Comparison of ENCODE assay signal across 8 cellular contexts in genomic region chr14:102314242-102315011, GRCh38. TPM values are rescaled to one million over a fixed set of nuclear protein-coding genes. Genes with fewer than 3 reads are reported as not detected.
DNase-seq lines count a peak whose midpoint lies in the region; ATAC-seq and TF ChIP-seq lines count a peak whose summit lies in the region.

No MANE protein-coding gene starts in this region.

- no peak for TF ChIP-seq POLR2A in Peyer's patch (IDR thresholded peaks at IDR 0.05)

- H3K4me1 Mint-ChIP-seq in IgD-negative memory B cell (peaks cover 30 to 39% (median 33%) of the 10 kb centered on the region in 3 donors), neural crest cell (peaks cover 55% of the 10 kb centered on the region)
- H3K4me1 Mint-ChIP-seq in stimulated activated naive CD8-positive, alpha-beta T cell treated with anti-CD3 and anti-CD28 coated beads, Interleukin-15, amount 100 ng/mL, for 72 hours = peaks cover 50% of the 10 kb centered on the region

- TF ChIP-seq CTCF in Peyer's patch (IDR thresholded peaks at IDR 0.05) = peak; percentile 83 to 97 (median 94)
- peak; percentile 73 for TF ChIP-seq CTCF in foreskin fibroblast (IDR thresholded peaks at IDR 0.05; ENCODE audit: low read depth, low read length)
- peak; percentile 100 for TF ChIP-seq CTCF in neural crest cell (conservative IDR thresholded peaks at IDR 0.05)

- H3K4me3 ChIP-seq in Peyer's patch (peak overlapping the region; percentile 29 to 56 (median 48)), foreskin fibroblast (ENCODE audit: low read depth in 1 of 2, low read length in 2 of 2) (peak overlapping the region; percentile 55 to 62)

- peaks cover 0 to 20% (median 3%) of the 10 kb centered on the region in 4 donors for H3K4me1 ChIP-seq in Peyer's patch

- ATAC-seq in GM21423 (IDR thresholded peaks at IDR 0.05; ENCODE audit: unreplicated experiment) = peak; percentile 51
- ATAC-seq in stimulated activated naive CD8-positive, alpha-beta T cell treated with anti-CD3 and anti-CD28 coated beads, Interleukin-15, amount 100 ng/mL, for 72 hours = peak; percentile 70

- DNase-seq in DMS 273 (lab: John Stamatoyannopoulos, UW; ENCODE audit: unreplicated experiment) = peak; percentile 90
- DNase-seq in Peyer's patch = peak; percentile 83 to 93 (median 90)
- peak; percentile 72 for DNase-seq in activated T-helper 9 cell treated with anti-CD3 and anti-CD28 coated beads, Interleukin-2, amount 50 U/mL, for 16 hours (ENCODE audit: low read depth)
- DNase-seq in foreskin fibroblast = peak; percentile 76 to 93
- peak; percentile 77 for DNase-seq in neural crest cell (ENCODE audit: low read depth, low spot score)
- DNase-seq in stimulated activated naive CD8-positive, alpha-beta T cell treated with anti-CD3 and anti-CD28 coated beads, Interleukin-15, amount 100 ng/mL, for 72 hours = peak; percentile 77 to 81

- peak overlapping the region; percentile 88 to 99 (median 96) for H3K4me3 Mint-ChIP-seq in IgD-negative memory B cell
- H3K4me3 Mint-ChIP-seq in neural crest cell = peak overlapping the region; percentile 87
- H3K4me3 Mint-ChIP-seq in stimulated activated naive CD8-positive, alpha-beta T cell treated with anti-CD3 and anti-CD28 coated beads, Interleukin-15, amount 100 ng/mL, for 72 hours = peak overlapping the region; percentile 82 to 92

- H3K27me3 ChIP-seq in Peyer's patch = no peaks in the 10 kb centered on the region

- H3K9me3 ChIP-seq in Peyer's patch = no peaks in the 10 kb centered on the region

- peak overlapping the region in 1 of 4 donors; percentile 47 for H3K27ac ChIP-seq in Peyer's patch

- H3K9me3 Mint-ChIP-seq in IgD-negative memory B cell (peaks cover 0 to 2% (median 0%) of the 10 kb centered on the region in 3 donors), neural crest cell (no peaks in the 10 kb centered on the region)
- no peaks in the 10 kb centered on the region for H3K9me3 Mint-ChIP-seq in stimulated activated naive CD8-positive, alpha-beta T cell treated with anti-CD3 and anti-CD28 coated beads, Interleukin-15, amount 100 ng/mL, for 72 hours

- no peaks in the 10 kb centered on the region for H3K36me3 ChIP-seq in Peyer's patch

- peaks cover 1% of the 10 kb centered on the region for H3K27me3 Mint-ChIP-seq in IgD-negative memory B cell
- peaks cover 17% of the 10 kb centered on the region for H3K27me3 Mint-ChIP-seq in neural crest cell (ENCODE audit: low read depth)
- H3K27me3 Mint-ChIP-seq in stimulated activated naive CD8-positive, alpha-beta T cell treated with anti-CD3 and anti-CD28 coated beads, Interleukin-15, amount 100 ng/mL, for 72 hours = no peaks in the 10 kb centered on the region

- H3K27ac Mint-ChIP-seq in IgD-negative memory B cell (peak overlapping the region; percentile 64 to 100 (median 71)), neural crest cell (ENCODE audit: unreplicated experiment) (no peak overlapping the region)
- peak overlapping the region in 1 of 2 donors; percentile 89 for H3K27ac Mint-ChIP-seq in stimulated activated naive CD8-positive, alpha-beta T cell treated with anti-CD3 and anti-CD28 coated beads, Interleukin-15, amount 100 ng/mL, for 72 hours

- H3K36me3 Mint-ChIP-seq in IgD-negative memory B cell = no peaks in the 10 kb centered on the region
- H3K36me3 Mint-ChIP-seq in neural crest cell (ENCODE audit: low read depth) = no peaks in the 10 kb centered on the region

RNA-seq across cellular contexts. Expression of gene ZNF839, which starts 5.1 kb away (rescaled TPM):
- 5.3 TPM for polyA plus RNA-seq in IgD-negative memory B cell
- 10 to 100 TPM; 11.9 to 42.1 (median 27.2) TPM for total RNA-seq in Peyer's patch
- 15.9 and 16.1 TPM in 2 replicates for total RNA-seq in neural crest cell

RNA-seq across cellular contexts. Expression of gene MOK, which starts 9.5 kb away (rescaled TPM):
- 0.43 TPM for polyA plus RNA-seq in IgD-negative memory B cell
- 10 to 100 TPM in 2 of 4 donors, 1 to 10 TPM in 2; 4.6 to 30.5 (median 14.6) TPM for total RNA-seq in Peyer's patch
- total RNA-seq in neural crest cell = 16.7 and 18.2 TPM in 2 replicates

RNA-seq across cellular contexts. Expression of gene CINP, which starts 48.3 kb away (rescaled TPM):
- polyA plus RNA-seq in IgD-negative memory B cell = 39.5 TPM
- 10 to 100 TPM in 3 of 4 donors, 1 to 10 TPM in 1; 5.8 to 29.9 (median 24.8) TPM for total RNA-seq in Peyer's patch
- 35.5 and 37.3 TPM in 2 replicates for total RNA-seq in neural crest cell

RNA-seq across cellular contexts. Expression of gene TECPR2, which starts 48.3 kb away (rescaled TPM):
- polyA plus RNA-seq in IgD-negative memory B cell = 3.2 TPM
- total RNA-seq in Peyer's patch (10 to 100 TPM; 21.5 to 45.3 (median 22.4) TPM), neural crest cell (27.0 and 28.3 TPM in 2 replicates)
